In the genomic region with DNA sequence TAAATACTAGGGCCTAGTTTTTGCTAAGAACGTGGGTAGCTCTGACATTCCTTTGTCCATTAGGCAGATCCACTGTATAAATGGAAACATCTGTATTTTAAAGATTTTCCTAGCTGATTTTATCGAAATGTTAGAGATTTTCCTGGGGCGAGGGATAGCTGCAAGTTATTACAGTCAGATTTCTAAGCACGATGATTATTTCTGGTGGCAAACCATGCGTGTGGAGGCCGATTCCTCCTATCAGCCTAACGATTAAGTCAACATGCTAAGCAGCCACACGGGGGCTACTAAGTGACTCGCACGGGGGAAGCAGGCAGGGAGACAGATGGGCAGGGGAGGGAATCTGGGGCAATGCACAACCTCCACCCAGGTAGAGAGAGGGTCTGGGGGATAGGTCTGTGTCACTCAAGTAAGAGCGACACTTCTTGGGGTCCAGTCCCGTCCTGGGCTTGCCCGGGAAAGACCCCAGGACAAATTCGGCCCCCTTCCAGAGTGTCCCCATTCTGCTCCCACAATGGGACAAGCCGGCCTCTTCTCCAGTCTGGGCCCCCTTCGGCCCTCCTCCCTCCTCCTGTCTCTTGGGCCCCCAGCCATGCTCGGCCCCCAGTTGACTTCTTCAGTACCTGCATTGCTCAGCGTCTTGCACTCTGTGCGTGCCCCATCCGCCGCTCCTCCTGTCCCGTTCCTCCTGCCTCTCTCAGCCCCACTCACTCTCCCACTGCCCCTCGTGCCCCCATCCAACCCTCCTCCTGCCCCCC, we compare ENCODE assay signal across 8 cellular contexts. TPM values are rescaled to one million over a fixed set of nuclear protein-coding genes. Genes with fewer than 3 reads are reported as not detected.
DNase-seq lines count a peak whose midpoint lies in the region; ATAC-seq and TF ChIP-seq lines count a peak whose summit lies in the region.

No MANE protein-coding gene starts in this region.

- CTCF ChIA-PET in A673 (lab: Charles Lee) = interaction anchor here (0.5 to 1.0 kb wide), 4 partner anchors 14 to 169 kb away, joined by 3 to 8 read pairs (median 4); no protein-coding TSS in a partner anchor

- H3K4me1 ChIP-seq in A673 (ENCODE audit: insufficient read depth, low read length, poor library complexity, severe bottlenecking) = no peaks in the 10 kb centered on the region
- no peaks in the 10 kb centered on the region for H3K4me1 ChIP-seq in endodermal cell (ENCODE audit: control insufficient read depth, insufficient read depth, low read length)

- TSS peak; percentile 36 for BruUV-seq in A673 (replicated peaks; lab: Mats Ljungman, UMichigan)

- peak overlapping the region; percentile 91 for H3K27ac ChIP-seq in A673 (ENCODE audit: low read depth, low read length, poor library complexity, severe bottlenecking)
- H3K27ac ChIP-seq in endodermal cell (ENCODE audit: low read depth, low read length) = peak overlapping the region; percentile 89

- H3K4me3 Mint-ChIP-seq in endodermal cell = peak overlapping the region; percentile 85
- H3K4me3 Mint-ChIP-seq in mesothelial cell of epicardium = peak overlapping the region; percentile 99

- H3K27me3 ChIP-seq in A673 (replicated peaks; ENCODE audit: insufficient read depth, low read depth, low read length, poor library complexity) (no peaks in the 10 kb centered on the region), endodermal cell (ENCODE audit: control insufficient read depth, insufficient read depth, low read length, poor library complexity, severe bottlenecking) (no peaks in the 10 kb centered on the region)

- H3K27me3 Mint-ChIP-seq in endodermal cell (ENCODE audit: insufficient read depth) (no peaks in the 10 kb centered on the region), mesothelial cell of epicardium (ENCODE audit: low read depth) (no peaks in the 10 kb centered on the region)

- H3K4me1 Mint-ChIP-seq in endodermal cell = peaks cover 16% of the 10 kb centered on the region
- peaks cover 26% of the 10 kb centered on the region for H3K4me1 Mint-ChIP-seq in mesothelial cell of epicardium

- WGBS in endodermal cell (ENCODE audit: insufficient coverage in 1 of 2, insufficient read length in 1 of 2), 2 experiments = 9 to 17% methylated on average over 16 to 23 of the region's 23 CpGs

- peak overlapping the region; percentile 97 for H3K9ac ChIP-seq in endodermal cell (ENCODE audit: extremely low read depth, low read length, poor library complexity, severe bottlenecking)

- peak; percentile 92 for DNase-seq in A673 (ENCODE audit: low spot score)
- peak; percentile 83 for DNase-seq in NCI-H748 (lab: John Stamatoyannopoulos, UW; ENCODE audit: unreplicated experiment)
- DNase-seq in activated CD8-positive, alpha-beta memory T cell treated with anti-CD3 and anti-CD28 coated beads for 1 hour (ENCODE audit: extremely low read depth in 1 of 2, low read depth in 1 of 2) = peak; percentile 15 to 29
- DNase-seq in endodermal cell = peak; percentile 84
- DNase-seq in mesothelial cell of epicardium (ENCODE audit: low spot score in 2 of 2, unreplicated experiment in 2 of 2) = peak; percentile 43 to 62
- peak; percentile 39 to 40 for DNase-seq in stimulated activated CD8-positive, alpha-beta memory T cell treated with anti-CD3 and anti-CD28 coated beads, Interleukin-2, amount 100 ng/mL, for 48 hours (ENCODE audit: low read depth in 2 of 2)

- H3K27ac Mint-ChIP-seq in endodermal cell (peak overlapping the region; percentile 93), mesothelial cell of epicardium (peak overlapping the region; percentile 98)

- intact Hi-C loops in A673 (cut with micrococcal nuclease; ENCODE audit: unreplicated experiment) = loop anchor here (2.0 to 5.0 kb wide), 3 partner anchors 26 to 191 kb away; partner anchors contain the start of gene PPP6R3

- H3K9me3 Mint-ChIP-seq in endodermal cell = no peaks in the 10 kb centered on the region
- no peaks in the 10 kb centered on the region for H3K9me3 Mint-ChIP-seq in mesothelial cell of epicardium

- ATAC-seq in GM18498 (IDR thresholded peaks at IDR 0.05; ENCODE audit: unreplicated experiment) (peak; percentile 13), HG03432 (IDR thresholded peaks at IDR 0.05; ENCODE audit: unreplicated experiment) (peak; percentile 10)

- H3K36me3 Mint-ChIP-seq in endodermal cell (ENCODE audit: low read depth) = peaks cover 18% of the 10 kb centered on the region
- H3K36me3 Mint-ChIP-seq in mesothelial cell of epicardium = peaks cover 4% of the 10 kb centered on the region

- peaks cover 13% of the 10 kb centered on the region for H3K36me3 ChIP-seq in A673 (ENCODE audit: insufficient read depth, low read length, poor library complexity, severe bottlenecking)
- H3K36me3 ChIP-seq in endodermal cell (ENCODE audit: control insufficient read depth, insufficient read depth, low read length) = peaks cover 19% of the 10 kb centered on the region

- H3K9me3 ChIP-seq in A673 (ENCODE audit: low read depth, low read length, poor library complexity, severe bottlenecking) = no peaks in the 10 kb centered on the region
- no peaks in the 10 kb centered on the region for H3K9me3 ChIP-seq in endodermal cell (ENCODE audit: control insufficient read depth, low read length)

- POLR2A ChIA-PET in A673 (lab: Charles Lee; ENCODE audit: low non-redundant PET) = interaction anchor here (0.6 to 0.7 kb wide), 2 partner anchors 47 to 135 kb away, joined by 4 to 15 read pairs; no protein-coding TSS in a partner anchor

- H3K4me3 ChIP-seq in A673 (ENCODE audit: low read depth, low read length, poor library complexity, severe bottlenecking) = peak overlapping the region; percentile 86
- H3K4me3 ChIP-seq in endodermal cell (ENCODE audit: low read length) = peak overlapping the region; percentile 98

- TF ChIP-seq CTCF in A673 (conservative IDR thresholded peaks at IDR 0.05; ENCODE audit: low read depth, low read length) (peak; percentile 61), endodermal cell (conservative IDR thresholded peaks at IDR 0.05) (peak; percentile 62), mesothelial cell of epicardium (IDR thresholded peaks at IDR 0.05; ENCODE audit: unreplicated experiment) (no peak)

RNA-seq across cellular contexts. Expression of gene C11orf24, which starts 0.6 kb away (rescaled TPM):
- total RNA-seq in A673 (2021) = 48.1 and 52.3 TPM in 2 replicates
- 10 to 100 TPM; 38.4 to 39.4 TPM for total RNA-seq in endodermal cell
- polyA plus RNA-seq in endodermal cell (2013, experiment 1 of 2) = 34.3 TPM
- 33.0 TPM for polyA plus RNA-seq in endodermal cell (2013, experiment 2 of 2)
- total RNA-seq in mesothelial cell of epicardium = 37.7 to 41.8 TPM (median 39.8 TPM) in 3 replicates

RNA-seq across cellular contexts. Expression of gene LRP5, which starts 41.2 kb away (rescaled TPM):
- total RNA-seq in A673 (2021) = 67.0 and 76.3 TPM in 2 replicates
- total RNA-seq in endodermal cell = 10 to 100 TPM; 58.2 to 64.1 TPM
- polyA plus RNA-seq in endodermal cell (2013, experiment 1 of 2) = 37.4 TPM
- 35.9 TPM for polyA plus RNA-seq in endodermal cell (2013, experiment 2 of 2)
- 72.5 to 76.6 TPM (median 74.7 TPM) in 3 replicates for total RNA-seq in mesothelial cell of epicardium

RNA-seq across cellular contexts. Expression of gene KMT5B, which starts 58.1 kb away (rescaled TPM):
- total RNA-seq in A673 (2021) = 35.1 and 35.4 TPM in 2 replicates
- 10 to 100 TPM; 53.3 to 62.3 TPM for total RNA-seq in endodermal cell
- polyA plus RNA-seq in endodermal cell (2013, experiment 1 of 2) = 55.3 TPM
- 52.0 TPM for polyA plus RNA-seq in endodermal cell (2013, experiment 2 of 2)
- total RNA-seq in mesothelial cell of epicardium = 64.2 to 65.5 TPM (median 64.7 TPM) in 3 replicates

Comparison
In these comparisons a context has a peak if more than half of its experiments do, and no peak if none do; other contexts are left out.
1. Peak in every context shown above with its lines: DNase-seq, ATAC-seq, H3K4me3 ChIP-seq and H3K27ac ChIP-seq.
2. DNase-seq: peak in every context shown above with its lines; median percentile 92 in A673; 84 in endodermal cell; 83 in NCI-H748; 52 in mesothelial cell of epicardium; 40 in stimulated activated CD8-positive, alpha-beta memory T cell treated with anti-CD3 and anti-CD28 coated beads, Interleukin-2, amount 100 ng/mL, for 48 hours; 22 in activated CD8-positive, alpha-beta memory T cell treated with anti-CD3 and anti-CD28 coated beads for 1 hour.